In genomic region chr2:55090702-55091101, GRCh38 we compare ENCODE assay signal across 17 cellular contexts. TPM values are rescaled to one million over a fixed set of nuclear protein-coding genes. Genes with fewer than 3 reads are reported as not detected.
DNase-seq lines count a peak whose midpoint lies in the region; ATAC-seq and TF ChIP-seq lines count a peak whose summit lies in the region.
"Had no signal": no experiment of that assay in that cellular context is flagged by ENCODE, and none has a peak within 500 bp of the region (broad histone marks: within the 10 kb centered on the region; RNA-seq: fewer than 3 reads in every experiment).

No MANE protein-coding gene starts in this region.

- no TSS peak for BruUV-seq in IMR-90 (replicated peaks; lab: Mats Ljungman, UMichigan)

- no peaks in the 10 kb centered on the region for H3K9me3 ChIP-seq in AG04450 (ENCODE audit: control insufficient read depth, insufficient read depth, low read length)
- no peaks in the 10 kb centered on the region for H3K9me3 ChIP-seq in IMR-90 (ENCODE audit: control insufficient read depth, insufficient read depth, low read length)
- H3K9me3 ChIP-seq: mucosa of descending colon, SJCRH30, tibial artery had no signal

- no peak overlapping the region for H3K9ac ChIP-seq in IMR-90 (ENCODE audit: low read depth, low read length)

- H3K4me1 Mint-ChIP-seq in activated CD8-positive, alpha-beta T cell treated with anti-CD3 and anti-CD28 coated beads for 36 hours (ENCODE audit: low read depth), result peaks cover 5% of the 10 kb centered on the region
- H3K4me1 Mint-ChIP-seq: stimulated activated effector memory CD8-positive, alpha-beta T cell treated with anti-CD3 and anti-CD28 coated beads, Interleukin-12 subunit alpha, Interleukin-12 subunit beta, amount 100 ng/mL, for 72 hours had no signal

- H3K56ac ChIP-seq in IMR-90 (ENCODE audit: extremely low read depth, insufficient read depth, low read length), result no peak overlapping the region

- peak overlapping the region; percentile 23 for H2AK9ac ChIP-seq in IMR-90 (replicated peaks; ENCODE audit: low read depth, low read length, poor library complexity)

- no peaks in the 10 kb centered on the region for H3K36me3 ChIP-seq in IMR-90 (ENCODE audit: control insufficient read depth, insufficient read depth, low read length)
- H3K36me3 ChIP-seq: SJCRH30, tibial artery had no signal

- intact Hi-C loops in IMR-90 (cut with micrococcal nuclease), result no loop called here
- intact Hi-C loops in activated CD8-positive, alpha-beta T cell treated with anti-CD3 and anti-CD28 coated beads for 36 hours (cut with micrococcal nuclease), result no loop called here

- H3K4me3 ChIP-seq in AG04450 (ENCODE audit: low read depth, low read length), result no peak overlapping the region
- no peak overlapping the region for H3K4me3 ChIP-seq in IMR-90 (ENCODE audit: insufficient read depth, low read depth, low read length)
- H3K4me3 ChIP-seq in fibroblast of mammary gland (ENCODE audit: control insufficient read depth, low read depth, low read length), result no peak overlapping the region
- H3K4me3 ChIP-seq: mucosa of descending colon, SJCRH30, tibial artery had no signal

- no peaks in the 10 kb centered on the region for H3K9me3 Mint-ChIP-seq in activated CD8-positive, alpha-beta T cell treated with anti-CD3 and anti-CD28 coated beads for 36 hours
- H3K9me3 Mint-ChIP-seq: activated CD4-positive, alpha-beta memory T cell treated with anti-CD3 and anti-CD28 coated beads for 36 hours; activated T-helper 1 cell treated with anti-CD3 and anti-CD28 coated beads, Interleukin-12 subunit alpha, Interleukin-12 subunit beta, Interleukin-2, Interleukin-4 antibody, amounts not matched to agents 30 ng/mL and 10 ng/mL and 1 ng/mL, durations not matched to agents 14 hours and 24 hours and 36 hours; H9; stimulated activated effector memory CD8-positive, alpha-beta T cell treated with anti-CD3 and anti-CD28 coated beads, Interleukin-12 subunit alpha, Interleukin-12 subunit beta, amount 100 ng/mL, for 72 hours had no signal

- peak overlapping the region; percentile 44 for H2BK20ac ChIP-seq in IMR-90 (ENCODE audit: low read depth, low read length)

- peaks cover 16 to 27% of the 10 kb centered on the region in 2 experiments for H3K79me1 ChIP-seq in IMR-90 (ENCODE audit: low read depth in 1 of 2, low read length in 2 of 2)

- WGBS in IMR-90 (ENCODE audit: extremely low coverage in 2 of 2, insufficient read length in 1 of 2), 2 experiments, result 89% methylated on average over 2 of the region's 2 CpGs; no CpG with 5 or more reads in 1 of the 2 experiments

- H2BK15ac ChIP-seq in IMR-90 (ENCODE audit: low read depth, low read length), result peak overlapping the region; percentile 67

- dilution Hi-C loops in IMR-90 (cut with HindIII; ENCODE audit: low sequenced_read_pairs, unreplicated experiment), result no loop called here

- peak overlapping the region; percentile 77 for H2AK5ac ChIP-seq in IMR-90 (ENCODE audit: low read depth, low read length)

- DNase-seq in AG04450 (ENCODE audit: low read depth, low spot score), result no peak
- DNase-seq in IMR-90, result peak; percentile 77
- DNase-seq in fibroblast of mammary gland (ENCODE audit: low read depth), result peak; percentile 77
- DNase-seq in AG08396 (ENCODE audit: low spot score), result no peak
- DNase-seq in activated CD8-positive, alpha-beta T cell treated with anti-CD3 and anti-CD28 coated beads for 36 hours, result no peak
- no peak for DNase-seq in NCI-H2227 (lab: John Stamatoyannopoulos, UW; ENCODE audit: unreplicated experiment)
- DNase-seq: activated CD4-positive, alpha-beta memory T cell treated with anti-CD3 and anti-CD28 coated beads for 36 hours; H9; mucosa of descending colon; NCI-H1417 treated with DMSO at 0.1 percent for 48 hours; NCI-H345; SJCRH30; tibial artery had no signal

- in situ Hi-C loops in IMR-90 (cut with MboI; ENCODE audit: low sequenced_read_pairs), result no loop called here

- H3K4ac ChIP-seq in IMR-90 (ENCODE audit: low read depth, low read length), result peak overlapping the region; percentile 57

- H2AFZ ChIP-seq in IMR-90 (replicated peaks; ENCODE audit: low read length, poor library complexity), result no peak overlapping the region

- H4K20me1 ChIP-seq in IMR-90 (ENCODE audit: insufficient read depth, low read length), result no peaks in the 10 kb centered on the region

- peaks cover 24% of the 10 kb centered on the region for H3K4me1 ChIP-seq in IMR-90 (ENCODE audit: control insufficient read depth, insufficient read depth, low read length)
- H3K4me1 ChIP-seq: tibial artery had no signal

- TF ChIP-seq CTCF in AG04450 (IDR thresholded peaks at IDR 0.05; ENCODE audit: low read depth, low read length) (no peak), IMR-90 (conservative IDR thresholded peaks at IDR 0.05; ENCODE audit: low read depth, low read length) (no peak), fibroblast of mammary gland (conservative IDR thresholded peaks at IDR 0.05; ENCODE audit: control insufficient read depth, insufficient read depth, low read depth, low read length) (no peak)
- TF ChIP-seq CTCF in activated CD8-positive, alpha-beta T cell treated with anti-CD3 and anti-CD28 coated beads for 36 hours (IDR thresholded peaks at IDR 0.05), result no peak

- ATAC-seq in IMR-90 (ENCODE audit: low read depth) (peak; percentile 48), SK-N-SH treated with all-trans-retinoic acid at 6 μM for 48 hours (peak; percentile 52), HG03439 (IDR thresholded peaks at IDR 0.05; ENCODE audit: unreplicated experiment) (no peak)
- ATAC-seq in activated CD8-positive, alpha-beta T cell treated with anti-CD3 and anti-CD28 coated beads for 36 hours, result no peak
- ATAC-seq: mucosa of descending colon; stimulated activated effector memory CD8-positive, alpha-beta T cell treated with anti-CD3 and anti-CD28 coated beads, Interleukin-12 subunit alpha, Interleukin-12 subunit beta, amount 100 ng/mL, for 72 hours had no signal

- H2BK120ac ChIP-seq in IMR-90 (ENCODE audit: low read depth, low read length), result peak overlapping the region; percentile 70

- H3K36me3 Mint-ChIP-seq in activated CD8-positive, alpha-beta T cell treated with anti-CD3 and anti-CD28 coated beads for 36 hours (ENCODE audit: low read depth), result no peaks in the 10 kb centered on the region
- H3K36me3 Mint-ChIP-seq: activated CD4-positive, alpha-beta memory T cell treated with anti-CD3 and anti-CD28 coated beads for 36 hours; stimulated activated effector memory CD8-positive, alpha-beta T cell treated with anti-CD3 and anti-CD28 coated beads, Interleukin-12 subunit alpha, Interleukin-12 subunit beta, amount 100 ng/mL, for 72 hours had no signal

- TF ChIP-seq RAD21 in IMR-90 (IDR thresholded peaks at IDR 0.05; ENCODE audit: low read length), result no peak

- H3K27me3 ChIP-seq in AG04450 (ENCODE audit: control insufficient read depth, insufficient read depth, low read length), result no peaks in the 10 kb centered on the region
- no peaks in the 10 kb centered on the region for H3K27me3 ChIP-seq in IMR-90 (ENCODE audit: control insufficient read depth, insufficient read depth, low read length)
- H3K27me3 ChIP-seq: SJCRH30, tibial artery had no signal

- no peaks in the 10 kb centered on the region for H3K27me3 Mint-ChIP-seq in activated CD8-positive, alpha-beta T cell treated with anti-CD3 and anti-CD28 coated beads for 36 hours
- H3K27me3 Mint-ChIP-seq: activated CD4-positive, alpha-beta memory T cell treated with anti-CD3 and anti-CD28 coated beads for 36 hours had no signal

- H3K27ac ChIP-seq in AG04450 (ENCODE audit: low read depth, low read length) (peak overlapping the region; percentile 12), IMR-90 (ENCODE audit: insufficient read depth, low read length) (0 out of 2 replicates have a peak overlapping the region, but pooled peaks have one; percentile 22)
- H3K27ac ChIP-seq: tibial artery had no signal

- CTCF ChIA-PET in AG04450 (lab: Charles Lee) (no interaction called here), IMR-90 (lab: Yijun Ruan, JAX) (no interaction called here)
- CTCF ChIA-PET in activated CD8-positive, alpha-beta T cell treated with anti-CD3 and anti-CD28 coated beads for 36 hours (lab: Charles Lee), result no interaction called here

- TF ChIP-seq POLR2A in IMR-90 (IDR thresholded peaks at IDR 0.05; ENCODE audit: low read depth, low read length), result no peak

- H4K91ac ChIP-seq in IMR-90 (ENCODE audit: insufficient read depth, low read depth, low read length), result peak overlapping the region; percentile 42

- POLR2A ChIA-PET in AG04450 (lab: Yijun Ruan, JAX), result no interaction called here
- POLR2A ChIA-PET in IMR-90 (lab: Charles Lee; ENCODE audit: unreplicated experiment), result no interaction called here
- POLR2A ChIA-PET in activated CD8-positive, alpha-beta T cell treated with anti-CD3 and anti-CD28 coated beads for 36 hours (lab: Charles Lee), result interaction anchor here (0.9 kb wide), 1 partner anchor 10 kb away, joined by 3 read pairs; no protein-coding TSS in a partner anchor

- H4K8ac ChIP-seq in IMR-90 (ENCODE audit: low read depth in 2 of 2, low read length in 2 of 2), result peak overlapping the region in 1 of 2 experiments; percentile 10; a peak in 1 of 4 replicates

- no peak overlapping the region for H3K4me2 ChIP-seq in IMR-90 (ENCODE audit: low read depth, low read length)

- no peak overlapping the region for H3K4me3 Mint-ChIP-seq in activated CD8-positive, alpha-beta T cell treated with anti-CD3 and anti-CD28 coated beads for 36 hours
- H3K4me3 Mint-ChIP-seq: activated CD4-positive, alpha-beta memory T cell treated with anti-CD3 and anti-CD28 coated beads for 36 hours; activated T-helper 1 cell treated with anti-CD3 and anti-CD28 coated beads, Interleukin-12 subunit alpha, Interleukin-12 subunit beta, Interleukin-2, Interleukin-4 antibody, amounts not matched to agents 30 ng/mL and 10 ng/mL and 1 ng/mL, durations not matched to agents 14 hours and 24 hours and 36 hours; H9; stimulated activated effector memory CD8-positive, alpha-beta T cell treated with anti-CD3 and anti-CD28 coated beads, Interleukin-12 subunit alpha, Interleukin-12 subunit beta, amount 100 ng/mL, for 72 hours had no signal

- H3K18ac ChIP-seq in IMR-90 (ENCODE audit: low read depth, low read length), result peak overlapping the region; percentile 38; the same call in 1 of the 2 replicates

- peak overlapping the region; percentile 0; the same call in 1 of the 2 replicates for H4K5ac ChIP-seq in IMR-90 (ENCODE audit: low read depth, low read length)

- peak overlapping the region; percentile 22 for H2BK5ac ChIP-seq in IMR-90 (ENCODE audit: low read depth, low read length, poor library complexity, severe bottlenecking)

- no peak overlapping the region for H3K27ac Mint-ChIP-seq in activated CD8-positive, alpha-beta T cell treated with anti-CD3 and anti-CD28 coated beads for 36 hours
- H3K27ac Mint-ChIP-seq: activated CD4-positive, alpha-beta memory T cell treated with anti-CD3 and anti-CD28 coated beads for 36 hours; activated T-helper 1 cell treated with anti-CD3 and anti-CD28 coated beads, Interleukin-12 subunit alpha, Interleukin-12 subunit beta, Interleukin-2, Interleukin-4 antibody, amounts not matched to agents 30 ng/mL and 10 ng/mL and 1 ng/mL, durations not matched to agents 14 hours and 24 hours and 36 hours; H9; stimulated activated effector memory CD8-positive, alpha-beta T cell treated with anti-CD3 and anti-CD28 coated beads, Interleukin-12 subunit alpha, Interleukin-12 subunit beta, amount 100 ng/mL, for 72 hours had no signal

- H3K14ac ChIP-seq in IMR-90 (replicated peaks; ENCODE audit: low read depth, low read length), result 0 out of 2 replicates have a peak overlapping the region, but pooled peaks have one; percentile 5

- H3K23ac ChIP-seq in IMR-90 (ENCODE audit: low read depth, low read length), result no peak overlapping the region

- H3K9me1 ChIP-seq in IMR-90 (ENCODE audit: insufficient read depth, low read length), result peaks cover 5% of the 10 kb centered on the region; the same call in 1 of the 2 replicates

RNA-seq across cellular contexts. Expression of gene RTN4, which starts 40.5 kb away (rescaled TPM):
- polyA plus RNA-seq in AG04450 (2011; rRNA removed) (652 and 668 TPM in 2 replicates), IMR-90 (2012; rRNA removed) (466 and 588 TPM in 2 replicates)
- 292 and 462 TPM in 2 replicates for polyA minus RNA-seq in AG04450 (2011; rRNA and poly(A)+ RNA removed)
- total RNA-seq in IMR-90 (2012; rRNA removed), result 77.8 and 216 TPM in 2 replicates
- polyA plus RNA-seq in IMR-90 (2012; cell fraction: cytosol; rRNA removed), result 457 and 1,011 TPM in 2 replicates
- polyA plus RNA-seq in IMR-90 (2012; cell fraction: nucleus; rRNA removed; ENCODE audit: low replicate concordance), result 258 and 509 TPM in 2 replicates
- 10 to 100 TPM; 81.5 to 85.0 TPM for total RNA-seq in activated CD8-positive, alpha-beta T cell treated with anti-CD3 and anti-CD28 coated beads for 36 hours

Comparison
In these comparisons a context has a peak if more than half of its experiments do, and no peak if none do; other contexts are left out.
1. DNase-seq: peak in IMR-90 (single experiment) and fibroblast of mammary gland (single experiment); none in AG04450 (single experiment), AG08396 (single experiment), activated CD8-positive, alpha-beta T cell treated with anti-CD3 and anti-CD28 coated beads for 36 hours (single experiment) and NCI-H2227 (single experiment).
2. ATAC-seq: peak in IMR-90 (single experiment) and SK-N-SH treated with all-trans-retinoic acid at 6 μM for 48 hours (single experiment); none in HG03439 (single experiment) and activated CD8-positive, alpha-beta T cell treated with anti-CD3 and anti-CD28 coated beads for 36 hours (single experiment).